Comparison of ENCODE assay signal across 8 cellular contexts in the genomic region with DNA sequence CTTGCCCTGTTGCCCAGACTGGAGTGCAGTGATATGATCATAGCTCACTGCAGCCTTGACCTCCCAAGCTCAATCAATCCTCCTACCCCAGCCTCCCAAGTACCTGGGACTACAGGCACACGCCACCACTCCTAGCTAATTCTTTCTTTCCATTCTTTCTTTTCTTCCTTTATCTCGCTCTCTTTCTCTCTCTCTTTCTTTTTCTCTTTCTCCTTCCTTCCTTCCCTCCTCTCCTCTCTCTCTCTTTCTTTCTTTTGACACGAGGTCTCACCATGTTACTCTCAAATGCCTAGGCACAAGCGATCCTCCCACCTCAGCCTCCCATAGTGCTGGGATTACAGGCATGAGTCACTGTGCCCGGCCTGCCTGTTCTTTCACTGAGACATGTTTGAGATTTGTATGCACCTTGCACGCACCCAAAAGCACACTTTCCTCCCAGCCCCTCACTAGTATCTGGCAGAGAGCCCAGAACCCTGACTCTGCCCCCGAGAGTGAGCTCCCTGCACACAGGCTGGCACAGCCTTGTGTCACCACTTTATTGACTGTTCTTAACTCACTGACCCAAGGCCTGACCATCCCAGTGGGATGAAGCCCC. TPM values are rescaled to one million over a fixed set of nuclear protein-coding genes. Genes with fewer than 3 reads are reported as not detected.
A peak's percentile ranks its signal among the peaks of the same experiment; 100 is the strongest.
DNase-seq lines count a peak whose midpoint lies in the region; ATAC-seq and TF ChIP-seq lines count a peak whose summit lies in the region.

No MANE protein-coding gene starts in this region.

- no peaks in the 10 kb centered on the region for H4K20me1 ChIP-seq in osteoblast (ENCODE audit: insufficient read depth, low read length)

- peak overlapping the region; percentile 39 for H3K4me3 Mint-ChIP-seq in natural killer cell treated with Interleukin-12 subunit alpha and Interleukin-12 subunit beta and Interleukin-15 and Interleukin-18, amount 100 ng/mL, for 72 hours
- no peak overlapping the region for H3K4me3 Mint-ChIP-seq in natural killer cell

- no peak for ATAC-seq in natural killer cell treated with Interleukin-12 subunit alpha and Interleukin-12 subunit beta and Interleukin-15 and Interleukin-18, amount 100 ng/mL, for 72 hours
- ATAC-seq in natural killer cell, result no peak
- ATAC-seq in HG03097 (IDR thresholded peaks at IDR 0.05; ENCODE audit: low FRiP score, unreplicated experiment), result no peak

- H3K27me3 Mint-ChIP-seq in natural killer cell treated with Interleukin-12 subunit alpha and Interleukin-12 subunit beta and Interleukin-15 and Interleukin-18, amount 100 ng/mL, for 72 hours, result peaks cover 9 to 26% of the 10 kb centered on the region in 2 donors
- H3K27me3 Mint-ChIP-seq in natural killer cell (ENCODE audit: low read depth in 2 of 2), result peaks cover 10 to 20% of the 10 kb centered on the region in 2 donors

- no peaks in the 10 kb centered on the region for H3K79me2 ChIP-seq in osteoblast (ENCODE audit: insufficient read depth, low read length)

- no peaks in the 10 kb centered on the region for H3K36me3 ChIP-seq in osteoblast (ENCODE audit: insufficient read depth, low read length)

- peaks cover 17 to 25% of the 10 kb centered on the region in 2 donors for H3K4me1 Mint-ChIP-seq in natural killer cell treated with Interleukin-12 subunit alpha and Interleukin-12 subunit beta and Interleukin-15 and Interleukin-18, amount 100 ng/mL, for 72 hours (ENCODE audit: low read depth in 2 of 2)
- peaks cover 21 to 25% of the 10 kb centered on the region in 2 donors for H3K4me1 Mint-ChIP-seq in natural killer cell

- H3K4me1 ChIP-seq in osteoblast (ENCODE audit: insufficient read depth, low read length), result no peaks in the 10 kb centered on the region

- no peak overlapping the region for H3K4me2 ChIP-seq in osteoblast (ENCODE audit: insufficient read depth, low read length)

- no peak overlapping the region for H3K27ac ChIP-seq in osteoblast (ENCODE audit: low read depth, low read length)

- H3K36me3 Mint-ChIP-seq in natural killer cell treated with Interleukin-12 subunit alpha and Interleukin-12 subunit beta and Interleukin-15 and Interleukin-18, amount 100 ng/mL, for 72 hours, result no peaks in the 10 kb centered on the region
- no peaks in the 10 kb centered on the region for H3K36me3 Mint-ChIP-seq in natural killer cell

- DNase-seq in natural killer cell treated with Interleukin-12 subunit alpha and Interleukin-12 subunit beta and Interleukin-15 and Interleukin-18, amount 100 ng/mL, for 72 hours (ENCODE audit: low spot score), result no peak
- DNase-seq in natural killer cell (no peak), KBM-7 (peak; percentile 78), foreskin fibroblast (no peak), osteoblast (ENCODE audit: insufficient read length, low spot score, missing footprints) (no peak)
- peak; percentile 78 for DNase-seq in activated CD8-positive, alpha-beta memory T cell treated with anti-CD3 and anti-CD28 coated beads, Interleukin-2, amount 50 U/mL, for 48 hours
- peak; percentile 41 to 54 for DNase-seq in stimulated activated CD4-positive, alpha-beta T cell treated with anti-CD3 and anti-CD28 coated beads, Interleukin-15, amount 100 ng/mL, for 1 hour (ENCODE audit: low read depth in 1 of 2, low spot score in 1 of 2)

- intact Hi-C loops in natural killer cell (cut with micrococcal nuclease), result no loop called here

- H3K4me3 ChIP-seq in foreskin fibroblast (ENCODE audit: low read depth in 1 of 2, low read length in 2 of 2) (no peak overlapping the region), osteoblast (ENCODE audit: insufficient read depth, low read length) (no peak overlapping the region)

- H3K9me3 ChIP-seq in osteoblast (ENCODE audit: low read depth, low read length), result no peaks in the 10 kb centered on the region

- peak overlapping the region; percentile 8 to 13 for H3K27ac Mint-ChIP-seq in natural killer cell treated with Interleukin-12 subunit alpha and Interleukin-12 subunit beta and Interleukin-15 and Interleukin-18, amount 100 ng/mL, for 72 hours
- H3K27ac Mint-ChIP-seq in natural killer cell, result peak overlapping the region in 1 of 2 donors; percentile 2

- peaks cover 6% of the 10 kb centered on the region for H3K27me3 ChIP-seq in osteoblast (ENCODE audit: insufficient read depth, low read length)

- no peaks in the 10 kb centered on the region for H3K9me3 Mint-ChIP-seq in natural killer cell treated with Interleukin-12 subunit alpha and Interleukin-12 subunit beta and Interleukin-15 and Interleukin-18, amount 100 ng/mL, for 72 hours
- no peaks in the 10 kb centered on the region for H3K9me3 Mint-ChIP-seq in natural killer cell

- in situ Hi-C loops in KBM-7 (cut with MboI; ENCODE audit: low pct_unique_long_range_greater_than_20kb, low sequenced_read_pairs), result no loop called here

- no peak for TF ChIP-seq CTCF in natural killer cell (IDR thresholded peaks at IDR 0.05)
- no peak for TF ChIP-seq CTCF in foreskin fibroblast (IDR thresholded peaks at IDR 0.05; ENCODE audit: low read depth, low read length)
- no peak for TF ChIP-seq CTCF in osteoblast (IDR thresholded peaks at IDR 0.05; ENCODE audit: extremely low read depth, low read depth, low read length)

- H2AFZ ChIP-seq in osteoblast (ENCODE audit: low read length), result no peak overlapping the region

RNA-seq across cellular contexts. Expression of a gene that starts 56.8 kb away (rescaled TPM):
- total RNA-seq in natural killer cell treated with Interleukin-12 subunit alpha and Interleukin-12 subunit beta and Interleukin-15 and Interleukin-18, amount 100 ng/mL, for 72 hours, result 10 to 100 TPM in 1 of 2 donors, 1 to 10 TPM in 1; 5.9 to 44.0 TPM
- total RNA-seq in natural killer cell (100 to 1,000 TPM in 1 of 3 donors, 10 to 100 TPM in 2; 18.9 to 111 (median 85.6) TPM), osteoblast (not detected in 2 replicates)

Comparison
In these comparisons a context has a peak if more than half of its experiments do, and no peak if none do; other contexts are left out.
1. DNase-seq: peak in KBM-7 (single experiment), activated CD8-positive, alpha-beta memory T cell treated with anti-CD3 and anti-CD28 coated beads, Interleukin-2, amount 50 U/mL, for 48 hours (single experiment) and stimulated activated CD4-positive, alpha-beta T cell treated with anti-CD3 and anti-CD28 coated beads, Interleukin-15, amount 100 ng/mL, for 1 hour (2 of 2); none in natural killer cell treated with Interleukin-12 subunit alpha and Interleukin-12 subunit beta and Interleukin-15 and Interleukin-18, amount 100 ng/mL, for 72 hours (single experiment), natural killer cell (single experiment), foreskin fibroblast (0 of 2) and osteoblast (single experiment).